ENCODE assay signal across 28 cellular contexts in the genomic region with DNA sequence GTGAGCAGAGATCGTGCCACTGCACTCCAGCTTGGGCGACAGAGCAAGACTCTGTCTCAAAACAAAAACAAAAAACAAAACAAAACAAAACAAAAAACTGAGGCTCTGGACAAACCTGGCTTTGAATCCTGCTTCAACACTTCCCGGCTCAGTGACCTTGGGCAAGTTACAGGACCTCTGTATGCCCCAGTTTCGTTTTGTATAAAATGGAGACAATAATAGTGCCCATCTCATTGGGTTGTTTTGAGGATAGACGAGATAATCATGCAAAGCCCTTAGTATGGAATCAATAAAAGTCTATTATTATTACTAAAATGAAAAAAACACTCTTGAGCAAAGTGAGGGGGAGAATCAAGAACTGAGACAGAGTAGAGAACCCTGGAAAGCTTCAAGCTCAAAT.
"Had no signal": no experiment of that assay in that cellular context is flagged by ENCODE, and none has a peak within 500 bp of the region (broad histone marks: within the 10 kb centered on the region; RNA-seq: fewer than 3 reads in every experiment).

No MANE protein-coding gene starts in this region.

- H3K36me3 ChIP-seq: esophagus muscularis mucosa, esophagus squamous epithelium, gastrocnemius medialis, gastroesophageal sphincter, heart left ventricle, heart right ventricle had no signal

- H3K9me3 ChIP-seq: colonic mucosa, esophagus muscularis mucosa, esophagus squamous epithelium, gastrocnemius medialis, gastroesophageal sphincter, heart left ventricle, heart right ventricle had no signal

- H3K4me3 ChIP-seq: colonic mucosa, coronary artery, dorsolateral prefrontal cortex, esophagus muscularis mucosa, esophagus squamous epithelium, gastrocnemius medialis, gastroesophageal sphincter, heart left ventricle, heart right ventricle had no signal

- H3K4me1 ChIP-seq: colonic mucosa, esophagus muscularis mucosa, esophagus squamous epithelium, foreskin keratinocyte, gastrocnemius medialis, gastroesophageal sphincter, heart left ventricle, heart right ventricle had no signal

- ATAC-seq: effector memory CD8-positive, alpha-beta T cell; esophagus mucosa; foreskin keratinocyte; gastrocnemius medialis; gastroesophageal sphincter; heart left ventricle; heart right ventricle had no signal

- H3K27ac ChIP-seq: colonic mucosa, coronary artery, epithelial cell of prostate, esophagus muscularis mucosa, esophagus squamous epithelium, foreskin keratinocyte, gastrocnemius medialis, gastroesophageal sphincter, heart left ventricle, heart right ventricle had no signal

- FAIRE-seq: colon, endometrium, endothelial cell of umbilical vein, frontal cortex had no signal

- DNase-seq: colonic mucosa; cortex of kidney; dermis blood vessel endothelial cell; dorsolateral prefrontal cortex; effector CD4-positive, alpha-beta T cell; effector CD8-positive, alpha-beta T cell; effector memory CD4-positive, alpha-beta T cell; effector memory CD8-positive, alpha-beta T cell; endodermal cell; erythroblast; esophagus squamous epithelium; foreskin fibroblast; foreskin keratinocyte; foreskin melanocyte; gastrocnemius medialis; glutamatergic neuron; head of caudate nucleus; heart left ventricle; heart right ventricle had no signal

- H3K27me3 ChIP-seq: colonic mucosa, dorsolateral prefrontal cortex, esophagus muscularis mucosa, esophagus squamous epithelium, foreskin keratinocyte, gastrocnemius medialis, gastroesophageal sphincter, heart right ventricle had no signal
